Comparison of ENCODE assay signal across 1 cellular context in the genomic region with DNA sequence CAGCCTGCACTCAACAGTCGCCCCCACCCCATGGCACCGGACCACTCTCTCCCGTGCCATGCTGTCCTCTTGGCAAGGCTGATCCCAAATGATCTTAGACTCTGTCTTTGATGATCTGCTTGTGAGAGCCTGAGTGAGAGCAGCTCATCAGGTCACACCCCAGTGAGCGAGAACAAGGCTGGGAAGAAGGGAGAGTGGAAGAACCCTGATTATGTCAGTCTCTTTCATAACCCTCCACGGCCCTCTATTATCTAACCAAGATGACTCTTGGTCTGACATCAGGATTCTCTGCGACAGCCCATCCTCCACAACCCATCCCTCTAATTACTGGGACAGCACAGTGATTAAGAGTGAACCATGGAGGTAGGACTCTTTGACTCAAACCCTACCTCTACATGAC.
TF ChIP-seq lines count a peak whose summit lies in the region.

No MANE protein-coding gene starts in this region.

TF ChIP-seq in GM23338, 12 proteins besides CTCF, POLR2A, EP300 and RAD21 (continued from another document):
- TF ChIP-seq, protein P1, sequence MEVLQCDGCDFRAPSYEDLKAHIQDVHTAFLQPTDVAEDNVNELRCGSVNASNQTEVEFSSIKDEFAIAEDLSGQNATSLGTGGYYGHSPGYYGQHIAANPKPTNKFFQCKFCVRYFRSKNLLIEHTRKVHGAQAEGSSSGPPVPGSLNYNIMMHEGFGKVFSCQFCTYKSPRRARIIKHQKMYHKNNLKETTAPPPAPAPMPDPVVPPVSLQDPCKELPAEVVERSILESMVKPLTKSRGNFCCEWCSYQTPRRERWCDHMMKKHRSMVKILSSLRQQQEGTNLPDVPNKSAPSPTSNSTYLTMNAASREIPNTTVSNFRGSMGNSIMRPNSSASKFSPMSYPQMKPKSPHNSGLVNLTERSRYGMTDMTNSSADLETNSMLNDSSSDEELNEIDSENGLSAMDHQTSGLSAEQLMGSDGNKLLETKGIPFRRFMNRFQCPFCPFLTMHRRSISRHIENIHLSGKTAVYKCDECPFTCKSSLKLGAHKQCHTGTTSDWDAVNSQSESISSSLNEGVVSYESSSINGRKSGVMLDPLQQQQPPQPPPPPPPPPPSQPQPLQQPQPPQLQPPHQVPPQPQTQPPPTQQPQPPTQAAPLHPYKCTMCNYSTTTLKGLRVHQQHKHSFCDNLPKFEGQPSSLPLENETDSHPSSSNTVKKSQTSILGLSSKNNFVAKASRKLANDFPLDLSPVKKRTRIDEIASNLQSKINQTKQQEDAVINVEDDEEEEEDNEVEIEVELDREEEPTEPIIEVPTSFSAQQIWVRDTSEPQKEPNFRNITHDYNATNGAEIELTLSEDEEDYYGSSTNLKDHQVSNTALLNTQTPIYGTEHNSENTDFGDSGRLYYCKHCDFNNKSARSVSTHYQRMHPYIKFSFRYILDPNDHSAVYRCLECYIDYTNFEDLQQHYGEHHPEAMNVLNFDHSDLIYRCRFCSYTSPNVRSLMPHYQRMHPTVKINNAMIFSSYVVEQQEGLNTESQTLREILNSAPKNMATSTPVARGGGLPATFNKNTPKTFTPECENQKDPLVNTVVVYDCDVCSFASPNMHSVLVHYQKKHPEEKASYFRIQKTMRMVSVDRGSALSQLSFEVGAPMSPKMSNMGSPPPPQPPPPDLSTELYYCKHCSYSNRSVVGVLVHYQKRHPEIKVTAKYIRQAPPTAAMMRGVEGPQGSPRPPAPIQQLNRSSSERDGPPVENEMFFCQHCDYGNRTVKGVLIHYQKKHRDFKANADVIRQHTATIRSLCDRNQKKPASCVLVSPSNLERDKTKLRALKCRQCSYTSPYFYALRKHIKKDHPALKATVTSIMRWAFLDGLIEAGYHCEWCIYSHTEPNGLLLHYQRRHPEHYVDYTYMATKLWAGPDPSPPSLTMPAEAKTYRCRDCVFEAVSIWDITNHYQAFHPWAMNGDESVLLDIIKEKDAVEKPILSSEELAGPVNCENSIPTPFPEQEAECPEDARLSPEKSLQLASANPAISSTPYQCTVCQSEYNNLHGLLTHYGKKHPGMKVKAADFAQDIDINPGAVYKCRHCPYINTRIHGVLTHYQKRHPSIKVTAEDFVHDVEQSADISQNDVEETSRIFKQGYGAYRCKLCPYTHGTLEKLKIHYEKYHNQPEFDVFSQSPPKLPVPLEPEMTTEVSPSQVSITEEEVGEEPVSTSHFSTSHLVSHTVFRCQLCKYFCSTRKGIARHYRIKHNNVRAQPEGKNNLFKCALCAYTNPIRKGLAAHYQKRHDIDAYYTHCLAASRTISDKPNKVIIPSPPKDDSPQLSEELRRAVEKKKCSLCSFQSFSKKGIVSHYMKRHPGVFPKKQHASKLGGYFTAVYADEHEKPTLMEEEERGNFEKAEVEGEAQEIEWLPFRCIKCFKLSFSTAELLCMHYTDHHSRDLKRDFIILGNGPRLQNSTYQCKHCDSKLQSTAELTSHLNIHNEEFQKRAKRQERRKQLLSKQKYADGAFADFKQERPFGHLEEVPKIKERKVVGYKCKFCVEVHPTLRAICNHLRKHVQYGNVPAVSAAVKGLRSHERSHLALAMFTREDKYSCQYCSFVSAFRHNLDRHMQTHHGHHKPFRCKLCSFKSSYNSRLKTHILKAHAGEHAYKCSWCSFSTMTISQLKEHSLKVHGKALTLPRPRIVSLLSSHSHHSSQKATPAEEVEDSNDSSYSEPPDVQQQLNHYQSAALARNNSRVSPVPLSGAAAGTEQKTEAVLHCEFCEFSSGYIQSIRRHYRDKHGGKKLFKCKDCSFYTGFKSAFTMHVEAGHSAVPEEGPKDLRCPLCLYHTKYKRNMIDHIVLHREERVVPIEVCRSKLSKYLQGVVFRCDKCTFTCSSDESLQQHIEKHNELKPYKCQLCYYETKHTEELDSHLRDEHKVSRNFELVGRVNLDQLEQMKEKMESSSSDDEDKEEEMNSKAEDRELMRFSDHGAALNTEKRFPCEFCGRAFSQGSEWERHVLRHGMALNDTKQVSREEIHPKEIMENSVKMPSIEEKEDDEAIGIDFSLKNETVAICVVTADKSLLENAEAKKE (CRISPR knock-in tag; IDR thresholded peaks at IDR 0.05) = no peak
- no peak for TF ChIP-seq EZH2 (IDR thresholded peaks at IDR 0.05; ENCODE audit: low read depth, unreplicated experiment)
- TF ChIP-seq, protein P2, sequence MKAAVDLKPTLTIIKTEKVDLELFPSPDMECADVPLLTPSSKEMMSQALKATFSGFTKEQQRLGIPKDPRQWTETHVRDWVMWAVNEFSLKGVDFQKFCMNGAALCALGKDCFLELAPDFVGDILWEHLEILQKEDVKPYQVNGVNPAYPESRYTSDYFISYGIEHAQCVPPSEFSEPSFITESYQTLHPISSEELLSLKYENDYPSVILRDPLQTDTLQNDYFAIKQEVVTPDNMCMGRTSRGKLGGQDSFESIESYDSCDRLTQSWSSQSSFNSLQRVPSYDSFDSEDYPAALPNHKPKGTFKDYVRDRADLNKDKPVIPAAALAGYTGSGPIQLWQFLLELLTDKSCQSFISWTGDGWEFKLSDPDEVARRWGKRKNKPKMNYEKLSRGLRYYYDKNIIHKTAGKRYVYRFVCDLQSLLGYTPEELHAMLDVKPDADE (IDR thresholded peaks at IDR 0.05) = no peak
- TF ChIP-seq ZNF114 (CRISPR knock-in tag; IDR thresholded peaks at IDR 0.05) = no peak
- TF ChIP-seq POLR2AphosphoS5 (IDR thresholded peaks at IDR 0.05; ENCODE audit: low read depth) = no peak
- no peak for TF ChIP-seq JUNB (IDR thresholded peaks at IDR 0.05; ENCODE audit: unreplicated experiment)
